1 cellular context compared by ENCODE assay signal in the genomic region with DNA sequence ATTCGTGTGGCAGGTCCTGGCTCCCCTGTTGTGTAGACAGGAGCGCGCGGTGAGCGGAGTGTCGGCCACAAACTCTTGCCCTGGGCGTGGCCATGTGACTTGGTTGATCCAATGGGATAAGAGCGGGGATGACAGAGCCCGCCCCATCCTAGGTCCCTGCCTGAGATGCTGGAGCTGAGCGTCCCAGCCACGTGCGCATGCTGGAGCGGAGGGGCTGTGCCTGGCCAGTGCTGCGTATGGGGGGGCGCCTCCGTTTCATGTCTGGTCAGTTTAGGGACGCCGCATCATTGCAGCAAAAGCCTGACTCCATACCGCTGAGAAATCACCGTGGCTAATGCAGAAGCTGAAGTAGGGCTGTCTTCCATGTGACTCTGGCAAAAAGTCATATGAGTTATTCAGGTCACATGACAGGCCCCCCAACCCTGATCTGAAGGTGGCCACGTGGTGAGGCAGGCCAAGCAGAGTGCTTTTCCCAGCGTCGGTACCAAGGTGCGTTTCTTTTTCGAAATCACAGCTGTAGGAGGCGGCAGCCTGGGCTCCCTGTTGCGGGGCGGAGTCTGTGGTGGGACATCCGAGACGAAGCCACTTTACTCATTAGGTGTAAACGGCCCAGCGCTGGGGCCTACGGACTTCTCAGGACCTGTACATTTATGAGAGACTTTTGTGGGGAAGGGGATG.
TF ChIP-seq lines count a peak whose summit lies in the region.

No MANE protein-coding gene starts in this region.

TF ChIP-seq in WTC11, 78 proteins besides CTCF, POLR2A, EP300 and RAD21 (continued from another document and continues in another):
- TF ChIP-seq, protein P1, sequence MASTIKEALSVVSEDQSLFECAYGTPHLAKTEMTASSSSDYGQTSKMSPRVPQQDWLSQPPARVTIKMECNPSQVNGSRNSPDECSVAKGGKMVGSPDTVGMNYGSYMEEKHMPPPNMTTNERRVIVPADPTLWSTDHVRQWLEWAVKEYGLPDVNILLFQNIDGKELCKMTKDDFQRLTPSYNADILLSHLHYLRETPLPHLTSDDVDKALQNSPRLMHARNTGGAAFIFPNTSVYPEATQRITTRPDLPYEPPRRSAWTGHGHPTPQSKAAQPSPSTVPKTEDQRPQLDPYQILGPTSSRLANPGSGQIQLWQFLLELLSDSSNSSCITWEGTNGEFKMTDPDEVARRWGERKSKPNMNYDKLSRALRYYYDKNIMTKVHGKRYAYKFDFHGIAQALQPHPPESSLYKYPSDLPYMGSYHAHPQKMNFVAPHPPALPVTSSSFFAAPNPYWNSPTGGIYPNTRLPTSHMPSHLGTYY (CRISPR knock-in tag; IDR thresholded peaks at IDR 0.05) = no peak
- TF ChIP-seq SOX15 (CRISPR knock-in tag; IDR thresholded peaks at IDR 0.05) = no peak
- no peak for TF ChIP-seq ELF4 (CRISPR knock-in tag; IDR thresholded peaks at IDR 0.05; ENCODE audit: low read depth)
- peak; percentile 76 for TF ChIP-seq NFYB (CRISPR knock-in tag; conservative IDR thresholded peaks at IDR 0.05; ENCODE audit: low read depth)
- no peak for TF ChIP-seq NR1H2 (CRISPR knock-in tag; IDR thresholded peaks at IDR 0.05)
- no peak for TF ChIP-seq ETV6 (CRISPR knock-in tag; IDR thresholded peaks at IDR 0.05)
- TF ChIP-seq CREM (CRISPR knock-in tag; IDR thresholded peaks at IDR 0.05) = peak; percentile 32; the same call in 1 of the 2 replicates
- no peak for TF ChIP-seq ZNF232 (CRISPR knock-in tag; IDR thresholded peaks at IDR 0.05)
- no peak for TF ChIP-seq TEAD4 (CRISPR knock-in tag; IDR thresholded peaks at IDR 0.05)
- no peak for TF ChIP-seq FOXP1 (CRISPR knock-in tag; IDR thresholded peaks at IDR 0.05; ENCODE audit: borderline replicate concordance)
- no peak for TF ChIP-seq JUN (CRISPR knock-in tag; IDR thresholded peaks at IDR 0.05)
- TF ChIP-seq ZNF416 (CRISPR knock-in tag; IDR thresholded peaks at IDR 0.05) = no peak
- TF ChIP-seq ARID4B (CRISPR knock-in tag; IDR thresholded peaks at IDR 0.05; ENCODE audit: borderline replicate concordance) = 0 out of 2 replicates have a peak, but pooled peaks have one; percentile 20
- TF ChIP-seq RORB (CRISPR knock-in tag; IDR thresholded peaks at IDR 0.05) = no peak
- TF ChIP-seq, protein P2, sequence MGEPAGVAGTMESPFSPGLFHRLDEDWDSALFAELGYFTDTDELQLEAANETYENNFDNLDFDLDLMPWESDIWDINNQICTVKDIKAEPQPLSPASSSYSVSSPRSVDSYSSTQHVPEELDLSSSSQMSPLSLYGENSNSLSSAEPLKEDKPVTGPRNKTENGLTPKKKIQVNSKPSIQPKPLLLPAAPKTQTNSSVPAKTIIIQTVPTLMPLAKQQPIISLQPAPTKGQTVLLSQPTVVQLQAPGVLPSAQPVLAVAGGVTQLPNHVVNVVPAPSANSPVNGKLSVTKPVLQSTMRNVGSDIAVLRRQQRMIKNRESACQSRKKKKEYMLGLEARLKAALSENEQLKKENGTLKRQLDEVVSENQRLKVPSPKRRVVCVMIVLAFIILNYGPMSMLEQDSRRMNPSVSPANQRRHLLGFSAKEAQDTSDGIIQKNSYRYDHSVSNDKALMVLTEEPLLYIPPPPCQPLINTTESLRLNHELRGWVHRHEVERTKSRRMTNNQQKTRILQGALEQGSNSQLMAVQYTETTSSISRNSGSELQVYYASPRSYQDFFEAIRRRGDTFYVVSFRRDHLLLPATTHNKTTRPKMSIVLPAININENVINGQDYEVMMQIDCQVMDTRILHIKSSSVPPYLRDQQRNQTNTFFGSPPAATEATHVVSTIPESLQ (CRISPR knock-in tag; IDR thresholded peaks at IDR 0.05) = no peak
- TF ChIP-seq, protein P3, sequence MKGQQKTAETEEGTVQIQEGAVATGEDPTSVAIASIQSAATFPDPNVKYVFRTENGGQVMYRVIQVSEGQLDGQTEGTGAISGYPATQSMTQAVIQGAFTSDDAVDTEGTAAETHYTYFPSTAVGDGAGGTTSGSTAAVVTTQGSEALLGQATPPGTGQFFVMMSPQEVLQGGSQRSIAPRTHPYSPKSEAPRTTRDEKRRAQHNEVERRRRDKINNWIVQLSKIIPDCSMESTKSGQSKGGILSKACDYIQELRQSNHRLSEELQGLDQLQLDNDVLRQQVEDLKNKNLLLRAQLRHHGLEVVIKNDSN (CRISPR knock-in tag; IDR thresholded peaks at IDR 0.05) = peak; percentile 84
- no peak for TF ChIP-seq ZNF425 (CRISPR knock-in tag; conservative IDR thresholded peaks at IDR 0.05)
- peak; percentile 78; the same call in 1 of the 2 replicates for TF ChIP-seq MAX (CRISPR knock-in tag; IDR thresholded peaks at IDR 0.05)
- no peak for TF ChIP-seq ZBTB43 (CRISPR knock-in tag; IDR thresholded peaks at IDR 0.05)
- peak; percentile 53; the same call in 1 of the 2 replicates for TF ChIP-seq ZBTB21 (CRISPR knock-in tag; IDR thresholded peaks at IDR 0.05; ENCODE audit: borderline replicate concordance)
- TF ChIP-seq USF2 (CRISPR knock-in tag; IDR thresholded peaks at IDR 0.05) = peak; percentile 91
- TF ChIP-seq, protein P4, sequence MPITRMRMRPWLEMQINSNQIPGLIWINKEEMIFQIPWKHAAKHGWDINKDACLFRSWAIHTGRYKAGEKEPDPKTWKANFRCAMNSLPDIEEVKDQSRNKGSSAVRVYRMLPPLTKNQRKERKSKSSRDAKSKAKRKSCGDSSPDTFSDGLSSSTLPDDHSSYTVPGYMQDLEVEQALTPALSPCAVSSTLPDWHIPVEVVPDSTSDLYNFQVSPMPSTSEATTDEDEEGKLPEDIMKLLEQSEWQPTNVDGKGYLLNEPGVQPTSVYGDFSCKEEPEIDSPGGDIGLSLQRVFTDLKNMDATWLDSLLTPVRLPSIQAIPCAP (CRISPR knock-in tag; IDR thresholded peaks at IDR 0.05) = no peak
- no peak for TF ChIP-seq KAT7 (CRISPR knock-in tag; IDR thresholded peaks at IDR 0.05; ENCODE audit: borderline replicate concordance)
- TF ChIP-seq MXD4 (CRISPR knock-in tag; IDR thresholded peaks at IDR 0.05; ENCODE audit: borderline replicate concordance) = no peak
- TF ChIP-seq, protein P5, sequence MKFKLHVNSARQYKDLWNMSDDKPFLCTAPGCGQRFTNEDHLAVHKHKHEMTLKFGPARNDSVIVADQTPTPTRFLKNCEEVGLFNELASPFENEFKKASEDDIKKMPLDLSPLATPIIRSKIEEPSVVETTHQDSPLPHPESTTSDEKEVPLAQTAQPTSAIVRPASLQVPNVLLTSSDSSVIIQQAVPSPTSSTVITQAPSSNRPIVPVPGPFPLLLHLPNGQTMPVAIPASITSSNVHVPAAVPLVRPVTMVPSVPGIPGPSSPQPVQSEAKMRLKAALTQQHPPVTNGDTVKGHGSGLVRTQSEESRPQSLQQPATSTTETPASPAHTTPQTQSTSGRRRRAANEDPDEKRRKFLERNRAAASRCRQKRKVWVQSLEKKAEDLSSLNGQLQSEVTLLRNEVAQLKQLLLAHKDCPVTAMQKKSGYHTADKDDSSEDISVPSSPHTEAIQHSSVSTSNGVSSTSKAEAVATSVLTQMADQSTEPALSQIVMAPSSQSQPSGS (CRISPR knock-in tag; IDR thresholded peaks at IDR 0.05; ENCODE audit: borderline replicate concordance, low read depth) = no peak
- no peak for TF ChIP-seq E2F4 (CRISPR knock-in tag; IDR thresholded peaks at IDR 0.05; ENCODE audit: borderline replicate concordance, low read depth)
- no peak for TF ChIP-seq SMAD4 (CRISPR knock-in tag; IDR thresholded peaks at IDR 0.05)
- no peak for TF ChIP-seq ZNF396 (CRISPR knock-in tag; IDR thresholded peaks at IDR 0.05; ENCODE audit: borderline replicate concordance)
- TF ChIP-seq, protein P6, sequence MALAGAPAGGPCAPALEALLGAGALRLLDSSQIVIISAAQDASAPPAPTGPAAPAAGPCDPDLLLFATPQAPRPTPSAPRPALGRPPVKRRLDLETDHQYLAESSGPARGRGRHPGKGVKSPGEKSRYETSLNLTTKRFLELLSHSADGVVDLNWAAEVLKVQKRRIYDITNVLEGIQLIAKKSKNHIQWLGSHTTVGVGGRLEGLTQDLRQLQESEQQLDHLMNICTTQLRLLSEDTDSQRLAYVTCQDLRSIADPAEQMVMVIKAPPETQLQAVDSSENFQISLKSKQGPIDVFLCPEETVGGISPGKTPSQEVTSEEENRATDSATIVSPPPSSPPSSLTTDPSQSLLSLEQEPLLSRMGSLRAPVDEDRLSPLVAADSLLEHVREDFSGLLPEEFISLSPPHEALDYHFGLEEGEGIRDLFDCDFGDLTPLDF (CRISPR knock-in tag; IDR thresholded peaks at IDR 0.05) = no peak
- TF ChIP-seq OVOL2 (CRISPR knock-in tag; IDR thresholded peaks at IDR 0.05; ENCODE audit: borderline replicate concordance) = no peak
- TF ChIP-seq, protein P7, sequence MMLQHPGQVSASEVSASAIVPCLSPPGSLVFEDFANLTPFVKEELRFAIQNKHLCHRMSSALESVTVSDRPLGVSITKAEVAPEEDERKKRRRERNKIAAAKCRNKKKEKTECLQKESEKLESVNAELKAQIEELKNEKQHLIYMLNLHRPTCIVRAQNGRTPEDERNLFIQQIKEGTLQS (CRISPR knock-in tag; conservative IDR thresholded peaks at IDR 0.05) = no peak
- no peak for TF ChIP-seq IRF2 (CRISPR knock-in tag; IDR thresholded peaks at IDR 0.05; ENCODE audit: borderline replicate concordance, low read depth)
- TF ChIP-seq TP53 (CRISPR knock-in tag; IDR thresholded peaks at IDR 0.05) = 0 out of 2 replicates have a peak, but pooled peaks have one; percentile 49
- no peak for TF ChIP-seq GABPB1 (CRISPR knock-in tag; IDR thresholded peaks at IDR 0.05)
